Comparison of ENCODE assay signal across 8 cellular contexts in the genomic region with DNA sequence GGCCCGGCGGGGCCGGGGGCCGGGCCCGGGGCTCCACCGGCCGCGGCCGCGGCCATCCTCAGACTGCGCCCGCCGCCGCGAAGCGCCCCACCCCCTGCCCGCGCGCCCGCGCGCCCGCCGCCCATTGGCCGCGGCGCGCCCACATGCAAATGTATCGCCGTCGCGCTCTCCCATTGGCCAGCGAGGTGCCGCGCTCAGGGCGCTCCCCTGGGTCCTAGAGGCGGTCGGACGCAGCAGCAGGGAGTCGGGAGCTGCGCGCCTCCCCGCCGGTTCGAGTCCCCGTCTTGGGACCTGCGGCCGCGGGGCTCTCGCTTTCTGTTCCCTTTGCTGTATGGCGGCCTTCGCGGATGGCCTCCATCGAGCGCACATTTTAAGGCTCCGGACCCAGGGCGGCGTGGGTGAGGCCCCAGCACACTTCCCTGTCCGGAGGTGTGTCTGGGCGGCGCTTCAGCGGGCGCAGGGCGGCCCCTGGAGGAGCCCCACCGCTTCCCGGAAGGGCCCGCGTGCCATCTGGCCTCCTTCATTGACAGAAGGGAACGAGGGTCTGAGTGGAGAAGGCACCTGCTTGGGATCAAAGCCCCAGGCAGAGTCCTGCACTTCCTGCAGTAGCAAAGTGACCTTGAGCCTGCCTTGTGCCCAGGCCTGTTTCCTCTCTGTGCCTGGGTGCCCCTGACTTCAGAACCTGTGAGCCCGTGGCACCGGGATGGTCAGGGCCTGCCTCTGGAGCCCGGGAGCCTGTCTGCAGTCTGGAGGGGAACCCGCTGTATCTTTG. TPM values are rescaled to one million over a fixed set of nuclear protein-coding genes. Genes with fewer than 3 reads are reported as not detected.
DNase-seq lines count a peak whose midpoint lies in the region; ATAC-seq lines count a peak whose summit lies in the region.

A gene with protein sequence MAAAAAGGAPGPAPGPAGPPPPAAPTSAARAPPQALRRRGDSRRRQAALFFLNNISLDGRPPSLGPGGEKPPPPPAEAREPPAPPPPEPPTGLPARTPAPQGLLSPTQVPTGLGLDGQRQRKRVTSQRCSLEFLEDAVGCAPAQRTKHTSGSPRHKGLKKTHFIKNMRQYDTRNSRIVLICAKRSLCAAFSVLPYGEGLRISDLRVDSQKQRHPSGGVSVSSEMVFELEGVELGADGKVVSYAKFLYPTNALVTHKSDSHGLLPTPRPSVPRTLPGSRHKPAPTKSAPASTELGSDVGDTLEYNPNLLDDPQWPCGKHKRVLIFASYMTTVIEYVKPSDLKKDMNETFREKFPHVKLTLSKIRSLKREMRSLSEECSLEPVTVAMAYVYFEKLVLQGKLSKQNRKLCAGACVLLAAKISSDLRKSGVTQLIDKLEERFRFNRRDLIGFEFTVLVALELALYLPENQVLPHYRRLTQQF (minus strand): TSS at position 65 of the 772 bp plus-strand sequence. CDS start 9 bp downstream, at position 56.

- intact Hi-C loops in naive thymus-derived CD4-positive, alpha-beta T cell (cut with micrococcal nuclease) = loop anchor here (1.0 to 5.0 kb wide), 7 partner anchors 20 to 385 kb away; a partner anchor contains a TSS

- no peaks in the 10 kb centered on the region for H3K9me3 Mint-ChIP-seq in naive thymus-derived CD4-positive, alpha-beta T cell
- H3K9me3 Mint-ChIP-seq in stimulated activated effector memory CD8-positive, alpha-beta T cell treated with anti-CD3 and anti-CD28 coated beads, Interleukin-12 subunit alpha, Interleukin-12 subunit beta, amount 100 ng/mL, for 72 hours = no peaks in the 10 kb centered on the region

- peak within 1 kb of the TSS; percentile 63 for H3K27ac ChIP-seq in KOPT-K1 (ENCODE audit: low read depth, low read length, poor library complexity, severe bottlenecking)
- peak within 1 kb of the TSS; percentile 76 for H3K27ac ChIP-seq in naive thymus-derived CD4-positive, alpha-beta T cell (ENCODE audit: low read depth, low read length)

- peak within 1 kb of the TSS; percentile 68 to 90 (median 82) for H3K4me3 Mint-ChIP-seq in naive thymus-derived CD4-positive, alpha-beta T cell
- peak within 1 kb of the TSS; percentile 76 for H3K4me3 Mint-ChIP-seq in stimulated activated effector memory CD8-positive, alpha-beta T cell treated with anti-CD3 and anti-CD28 coated beads, Interleukin-12 subunit alpha, Interleukin-12 subunit beta, amount 100 ng/mL, for 72 hours

- peaks cover 19 to 31% (median 26%) of the 10 kb centered on the region in 7 donors for H3K4me1 Mint-ChIP-seq in naive thymus-derived CD4-positive, alpha-beta T cell
- H3K4me1 Mint-ChIP-seq in stimulated activated effector memory CD8-positive, alpha-beta T cell treated with anti-CD3 and anti-CD28 coated beads, Interleukin-12 subunit alpha, Interleukin-12 subunit beta, amount 100 ng/mL, for 72 hours = peaks cover 32% of the 10 kb centered on the region

- DNase-seq in Daoy (ENCODE audit: low read depth) (peak; percentile 96), RKO (ENCODE audit: low spot score) (peak; percentile 97), activated T-helper 1 cell treated with Interleukin-2 at 50 U/mL for 16 hours (ENCODE audit: low read depth) (peak; percentile 89), fibroblast of gingiva (ENCODE audit: low read depth) (peak; percentile 94)
- peak; percentile 86 to 94 (median 91) for DNase-seq in naive thymus-derived CD4-positive, alpha-beta T cell
- DNase-seq in stimulated activated effector memory CD8-positive, alpha-beta T cell treated with anti-CD3 and anti-CD28 coated beads, Interleukin-12 subunit alpha, Interleukin-12 subunit beta, amount 100 ng/mL, for 72 hours (ENCODE audit: low spot score in 2 of 2) = peak; percentile 87 to 94

- H3K4me1 ChIP-seq in naive thymus-derived CD4-positive, alpha-beta T cell (ENCODE audit: control insufficient read depth in 2 of 2, insufficient read depth in 2 of 2, low read length in 2 of 2) = peaks cover 17 to 23% of the 10 kb centered on the region in 2 donors

- H3K4me3 ChIP-seq in naive thymus-derived CD4-positive, alpha-beta T cell (ENCODE audit: low read length) = peak within 1 kb of the TSS; percentile 74

- H3K27me3 Mint-ChIP-seq in naive thymus-derived CD4-positive, alpha-beta T cell = peaks cover 0 to 3% (median 0%) of the 10 kb centered on the region in 5 donors

- no peaks in the 10 kb centered on the region for H3K27me3 ChIP-seq in naive thymus-derived CD4-positive, alpha-beta T cell (ENCODE audit: control insufficient read depth in 2 of 2, insufficient read depth in 2 of 2, low read length in 2 of 2)

- peak; percentile 76 for ATAC-seq in GM21825 (IDR thresholded peaks at IDR 0.05; ENCODE audit: unreplicated experiment)
- ATAC-seq in naive thymus-derived CD4-positive, alpha-beta T cell = peak; percentile 98
- ATAC-seq in stimulated activated effector memory CD8-positive, alpha-beta T cell treated with anti-CD3 and anti-CD28 coated beads, Interleukin-12 subunit alpha, Interleukin-12 subunit beta, amount 100 ng/mL, for 72 hours = peak; percentile 94

- no peaks in the 10 kb centered on the region for H3K36me3 Mint-ChIP-seq in naive thymus-derived CD4-positive, alpha-beta T cell
- H3K36me3 Mint-ChIP-seq in stimulated activated effector memory CD8-positive, alpha-beta T cell treated with anti-CD3 and anti-CD28 coated beads, Interleukin-12 subunit alpha, Interleukin-12 subunit beta, amount 100 ng/mL, for 72 hours = peaks cover 5% of the 10 kb centered on the region

- H3K9me3 ChIP-seq in KOPT-K1 (ENCODE audit: insufficient read depth, low read length, poor library complexity, severe bottlenecking) = no peaks in the 10 kb centered on the region
- no peaks in the 10 kb centered on the region for H3K9me3 ChIP-seq in naive thymus-derived CD4-positive, alpha-beta T cell (ENCODE audit: control insufficient read depth in 2 of 3, low read length in 3 of 3)

- POLR2A ChIA-PET in naive thymus-derived CD4-positive, alpha-beta T cell (lab: Charles Lee) = interaction anchor here (0.6 to 0.7 kb wide), 3 partner anchors 25 to 468 kb away, joined by 3 to 6 read pairs (median 3); no protein-coding TSS in a partner anchor

- CTCF ChIA-PET in naive thymus-derived CD4-positive, alpha-beta T cell (lab: Charles Lee) = no interaction called here

- H3K27ac Mint-ChIP-seq in naive thymus-derived CD4-positive, alpha-beta T cell = peak within 1 kb of the TSS in 8 of 9 donors; percentile 52 to 88 (median 68)
- H3K27ac Mint-ChIP-seq in stimulated activated effector memory CD8-positive, alpha-beta T cell treated with anti-CD3 and anti-CD28 coated beads, Interleukin-12 subunit alpha, Interleukin-12 subunit beta, amount 100 ng/mL, for 72 hours = peak within 1 kb of the TSS; percentile 80

- no peaks in the 10 kb centered on the region; the same call in 1 of the 2 replicates for H3K36me3 ChIP-seq in KOPT-K1 (ENCODE audit: insufficient read depth, low read length)
- H3K36me3 ChIP-seq in naive thymus-derived CD4-positive, alpha-beta T cell (ENCODE audit: control insufficient read depth in 2 of 3, insufficient read depth in 3 of 3, low read length in 3 of 3) = peaks cover 0 to 7% (median 0%) of the 10 kb centered on the region in 3 experiments

RNA-seq across cellular contexts. Expression of the gene that starts here (rescaled TPM):
- total RNA-seq in Daoy (2014; rRNA removed; shearing (Covaris generic)) = 2.0 and 3.8 TPM in 2 replicates
- total RNA-seq in naive thymus-derived CD4-positive, alpha-beta T cell = 10 to 100 TPM in 1 of 5 experiments, 1 to 10 TPM in 4; 4.3 to 16.7 (median 6.3) TPM
- polyA plus RNA-seq in naive thymus-derived CD4-positive, alpha-beta T cell = 1 to 10 TPM in 1 of 2 donors, under 1 TPM in 1; 0.61 to 1.8 TPM

Comparison
In these comparisons a context has a peak if more than half of its experiments do, and no peak if none do; other contexts are left out.
1. Peak in every context shown above with its lines: DNase-seq, ATAC-seq, H3K4me3 ChIP-seq and H3K27ac ChIP-seq.